ENCODE assay signal across 12 cellular contexts in genomic region chr11:130765951-130766649, GRCh38.
DNase-seq lines count a peak whose midpoint lies in the region; ATAC-seq and TF ChIP-seq lines count a peak whose summit lies in the region.
"Had no signal": no experiment of that assay in that cellular context is flagged by ENCODE, and none has a peak within 500 bp of the region (broad histone marks: within the 10 kb centered on the region; RNA-seq: fewer than 3 reads in every experiment).

No MANE protein-coding gene starts in this region.

- no peaks in the 10 kb centered on the region for H3K36me3 Mint-ChIP-seq in neural progenitor cell

- H3K27ac Mint-ChIP-seq in stimulated activated naive CD8-positive, alpha-beta T cell treated with anti-CD3 and anti-CD28 coated beads, Interleukin-15, amount 100 ng/mL, for 72 hours, result peak overlapping the region; percentile 30 to 82
- no peak overlapping the region for H3K27ac Mint-ChIP-seq in neural progenitor cell

- H3K9me3 Mint-ChIP-seq in stimulated activated naive CD8-positive, alpha-beta T cell treated with anti-CD3 and anti-CD28 coated beads, Interleukin-15, amount 100 ng/mL, for 72 hours, result no peaks in the 10 kb centered on the region
- H3K9me3 Mint-ChIP-seq in neural progenitor cell, result peaks cover 14% of the 10 kb centered on the region

- H3K4me2 ChIP-seq in OCI-LY3 (ENCODE audit: low read length) (peak overlapping the region; percentile 47), neural progenitor cell (no peak overlapping the region)

- peaks cover 12% of the 10 kb centered on the region for H3K4me1 ChIP-seq in OCI-LY3 (ENCODE audit: low read length)
- H3K4me1 ChIP-seq in neural progenitor cell, result peaks cover 18% of the 10 kb centered on the region
- H3K4me1 ChIP-seq: transverse colon had no signal

- H4K20me1 ChIP-seq in OCI-LY3 (ENCODE audit: insufficient read depth, low read length) (no peaks in the 10 kb centered on the region), neural progenitor cell (ENCODE audit: low read depth) (no peaks in the 10 kb centered on the region)

- no peak for DNase-seq in stimulated activated naive CD8-positive, alpha-beta T cell treated with anti-CD3 and anti-CD28 coated beads, Interleukin-15, amount 100 ng/mL, for 72 hours
- DNase-seq in stimulated activated naive CD8-positive, alpha-beta T cell treated with anti-CD3 and anti-CD28 coated beads, Interleukin-15, Interleukin-2, amounts not matched to agents 100 U/mL and 50 U/mL, for 24 hours, result no peak
- DNase-seq in H7 (no peak), neural progenitor cell (ENCODE audit: low spot score) (no peak), NCI-H128 (lab: John Stamatoyannopoulos, UW; ENCODE audit: unreplicated experiment) (no peak), midbrain (lab: John Stamatoyannopoulos, UW) (no peak)
- DNase-seq: ACHN; NCI-H2171; stimulated activated CD4-positive, alpha-beta T cell treated with anti-CD3 and anti-CD28 coated beads, Interleukin-2, amount 100 ng/mL, for 24 hours; transverse colon had no signal

- TF ChIP-seq CTCF in OCI-LY3 (IDR thresholded peaks at IDR 0.05; ENCODE audit: low read depth, low read length) (no peak), neural progenitor cell (IDR thresholded peaks at IDR 0.05) (no peak)

- H3K36me3 ChIP-seq in OCI-LY3 (replicated peaks; ENCODE audit: low read depth, low read length) (no peaks in the 10 kb centered on the region), H7 (replicated peaks; ENCODE audit: control insufficient read depth, insufficient read depth, low read length) (no peaks in the 10 kb centered on the region), neural progenitor cell (no peaks in the 10 kb centered on the region)
- H3K36me3 ChIP-seq: transverse colon had no signal

- peaks cover 27% of the 10 kb centered on the region for H3K27me3 ChIP-seq in OCI-LY3 (ENCODE audit: low read depth, low read length)
- H3K27me3 ChIP-seq in H7 (ENCODE audit: control insufficient read depth, insufficient read depth, low read length), result no peaks in the 10 kb centered on the region
- H3K27me3 ChIP-seq in neural progenitor cell, result no peaks in the 10 kb centered on the region
- H3K27me3 ChIP-seq: transverse colon had no signal

- H2AFZ ChIP-seq in OCI-LY3 (ENCODE audit: low read depth, low read length) (no peak overlapping the region), neural progenitor cell (replicated peaks) (no peak overlapping the region)

- H3K79me2 ChIP-seq in OCI-LY3 (ENCODE audit: low read length), result no peaks in the 10 kb centered on the region
- no peaks in the 10 kb centered on the region for H3K79me2 ChIP-seq in neural progenitor cell (ENCODE audit: low read depth)

- H3K4me3 ChIP-seq in OCI-LY3 (ENCODE audit: low read length) (0 out of 2 replicates have a peak overlapping the region, but pooled peaks have one; percentile 6), H7 (ENCODE audit: insufficient read depth, low read depth, low read length) (no peak overlapping the region), neural progenitor cell (no peak overlapping the region)
- H3K4me3 ChIP-seq: transverse colon had no signal

- no peak overlapping the region for H3K9ac ChIP-seq in OCI-LY3 (ENCODE audit: low read length)
- H3K9ac ChIP-seq in neural progenitor cell, result no peak overlapping the region

- no peak overlapping the region for H3K27ac ChIP-seq in OCI-LY3 (ENCODE audit: low read length)
- no peak overlapping the region for H3K27ac ChIP-seq in neural progenitor cell
- H3K27ac ChIP-seq: transverse colon had no signal

- peaks cover 19% of the 10 kb centered on the region for H3K27me3 Mint-ChIP-seq in stimulated activated naive CD8-positive, alpha-beta T cell treated with anti-CD3 and anti-CD28 coated beads, Interleukin-15, amount 100 ng/mL, for 72 hours
- H3K27me3 Mint-ChIP-seq in neural progenitor cell (ENCODE audit: insufficient read depth, low read depth), result peaks cover 12% of the 10 kb centered on the region

- H3K4me1 Mint-ChIP-seq in stimulated activated naive CD8-positive, alpha-beta T cell treated with anti-CD3 and anti-CD28 coated beads, Interleukin-15, amount 100 ng/mL, for 72 hours, result peaks cover 8% of the 10 kb centered on the region
- peaks cover 29% of the 10 kb centered on the region for H3K4me1 Mint-ChIP-seq in neural progenitor cell

- peaks cover 3% of the 10 kb centered on the region for H3F3A ChIP-seq in neural progenitor cell (ENCODE audit: low read depth)

- ATAC-seq in stimulated activated naive CD8-positive, alpha-beta T cell treated with anti-CD3 and anti-CD28 coated beads, Interleukin-15, amount 100 ng/mL, for 72 hours, result peak; percentile 8
- ATAC-seq in stimulated activated naive CD8-positive, alpha-beta T cell treated with anti-CD3 and anti-CD28 coated beads, Interleukin-15, Interleukin-2, amounts not matched to agents 100 U/mL and 50 U/mL, for 24 hours, result no peak
- peak; percentile 67 for ATAC-seq in HG02678 (IDR thresholded peaks at IDR 0.05; ENCODE audit: unreplicated experiment)

- H3K9me3 ChIP-seq in OCI-LY3 (ENCODE audit: insufficient read depth, low read length) (no peaks in the 10 kb centered on the region), neural progenitor cell (ENCODE audit: low read depth) (no peaks in the 10 kb centered on the region)
- H3K9me3 ChIP-seq: transverse colon had no signal

- H3K4me3 Mint-ChIP-seq in stimulated activated naive CD8-positive, alpha-beta T cell treated with anti-CD3 and anti-CD28 coated beads, Interleukin-15, amount 100 ng/mL, for 72 hours, result no peak overlapping the region
- H3K4me3 Mint-ChIP-seq in neural progenitor cell, result no peak overlapping the region
